11 cellular contexts compared by ENCODE assay signal in genomic region chr4:113575391-113575790, GRCh38.
A peak's percentile ranks its signal among the peaks of the same experiment; 100 is the strongest.
DNase-seq lines count a peak whose midpoint lies in the region; ATAC-seq and TF ChIP-seq lines count a peak whose summit lies in the region.
"Had no signal": no experiment of that assay in that cellular context is flagged by ENCODE, and none has a peak within 500 bp of the region (broad histone marks: within the 10 kb centered on the region; RNA-seq: fewer than 3 reads in every experiment).

No MANE protein-coding gene starts in this region.

- peak; percentile 30 for DNase-seq in HFFc6
- DNase-seq in SK-N-SH = no peak
- DNase-seq in foreskin fibroblast = peak; percentile 16 to 54
- DNase-seq in sciatic nerve (ENCODE audit: low spot score) = no peak
- DNase-seq in SIG-M5 treated with dmso at 0.1 percent for 504 hours (lab: John Stamatoyannopoulos, UW; ENCODE audit: unreplicated experiment) = no peak
- DNase-seq: caudate nucleus, NCI-H1436 treated with DMSO at 0.1 percent for 48 hours had no signal

- H3K79me2 ChIP-seq in SK-N-SH (ENCODE audit: insufficient read depth) = peaks cover 32% of the 10 kb centered on the region; the same call in 1 of the 2 replicates

- TF ChIP-seq EP300 in SK-N-SH (IDR thresholded peaks at IDR 0.05; ENCODE audit: borderline replicate concordance in 1 of 2, low read depth in 1 of 2, low read length in 1 of 2) = no peak

- no peaks in the 10 kb centered on the region for H3K9me2 ChIP-seq in SK-N-SH

- no peak overlapping the region for H2AFZ ChIP-seq in SK-N-SH (ENCODE audit: low read depth)

- intact Hi-C loops in sciatic nerve (cut with DNase I) = no loop called here

- H3K4me3 Mint-ChIP-seq in HFFc6 = peak overlapping the region; percentile 38; the same call in 1 of the 2 replicates

- 78% methylated on average over 1 of the region's 1 CpG for WGBS in SK-N-SH (ENCODE audit: low lambda C conversion rate)

- CTCF ChIA-PET in SK-N-SH (lab: Yijun Ruan, JAX) = interaction anchor here (1.1 to 1.2 kb wide), 2 partner anchors 28 to 120 kb away, joined by 3 read pairs; no protein-coding TSS in a partner anchor

- H3K27me3 Mint-ChIP-seq in HFFc6 (ENCODE audit: insufficient read depth) = peaks cover 1% of the 10 kb centered on the region; the same call in 1 of the 2 replicates

- no peaks in the 10 kb centered on the region for H3K27me3 ChIP-seq in SK-N-SH (ENCODE audit: insufficient read depth)

- peaks cover 42% of the 10 kb centered on the region for H3K36me3 Mint-ChIP-seq in HFFc6 (ENCODE audit: low read depth)

- peaks cover 29% of the 10 kb centered on the region for H3F3A ChIP-seq in SK-N-SH (replicated peaks; ENCODE audit: insufficient read depth)

- ATAC-seq in sciatic nerve (peak; percentile 49), GM19397 (IDR thresholded peaks at IDR 0.05; ENCODE audit: unreplicated experiment) (no peak), GM21367 (IDR thresholded peaks at IDR 0.05; ENCODE audit: unreplicated experiment) (no peak)

- peaks cover 72% of the 10 kb centered on the region for H3K4me1 Mint-ChIP-seq in HFFc6 (ENCODE audit: low read depth)

- peak overlapping the region; percentile 32; the same call in 1 of the 2 replicates for H3K4me2 ChIP-seq in SK-N-SH

- POLR2A ChIA-PET in SK-N-SH (lab: Yijun Ruan, JAX) = no interaction called here

- TF ChIP-seq CTCF in HFFc6 (IDR thresholded peaks at IDR 0.05) (no peak), SK-N-SH (IDR thresholded peaks at IDR 0.05) (no peak), foreskin fibroblast (IDR thresholded peaks at IDR 0.05; ENCODE audit: low read depth, low read length) (no peak)

- peak overlapping the region; percentile 59 for H3K27ac Mint-ChIP-seq in HFFc6

- H3K4me3 ChIP-seq in SK-N-SH (ENCODE audit: low read depth in 2 of 2, low read length in 1 of 2) = no peak overlapping the region
- H3K4me3 ChIP-seq in foreskin fibroblast (ENCODE audit: low read depth in 1 of 2, low read length in 2 of 2) = no peak overlapping the region
- H3K4me3 ChIP-seq: lung had no signal

- peak overlapping the region; percentile 39 to 67; a peak in 3 of 4 replicates for H3K27ac ChIP-seq in SK-N-SH (ENCODE audit: low read depth in 2 of 2, low read length in 1 of 2)
- H3K27ac ChIP-seq: HL-60 had no signal

- H3K36me3 ChIP-seq in SK-N-SH (replicated peaks in 1 of 2; ENCODE audit: control insufficient read depth in 1 of 2, insufficient read depth in 2 of 2, low read length in 1 of 2) = peaks cover 0 to 7% of the 10 kb centered on the region in 2 experiments

- H3K9ac ChIP-seq in SK-N-SH = no peak overlapping the region; the same call in 1 of the 2 replicates

- no peak for TF ChIP-seq RAD21 in SK-N-SH (IDR thresholded peaks at IDR 0.05; ENCODE audit: low read length)

- no peaks in the 10 kb centered on the region; the same call in 1 of the 2 replicates for H3K9me3 Mint-ChIP-seq in HFFc6

- 0 out of 2 replicates have a peak, but pooled peaks cover 5% of the 10 kb centered on the region for H4K20me1 ChIP-seq in SK-N-SH (ENCODE audit: insufficient read depth)

- no peaks in the 10 kb centered on the region for H3K9me3 ChIP-seq in SK-N-SH

- H3K4me1 ChIP-seq in SK-N-SH (ENCODE audit: control insufficient read depth in 1 of 2, insufficient read depth in 2 of 2, low read depth in 1 of 2, low read length in 1 of 2) = peaks cover 4 to 38% of the 10 kb centered on the region in 2 experiments; a peak in 2 of 4 replicates

TF ChIP-seq in SK-N-SH, 30 proteins besides CTCF, POLR2A, EP300 and RAD21:
- TF ChIP-seq ELF1 (IDR thresholded peaks at IDR 0.05) = no peak
- 0 out of 2 replicates have a peak, but pooled peaks have one; percentile 10 for TF ChIP-seq TCF12 (IDR thresholded peaks at IDR 0.05)
- peak; percentile 52 for TF ChIP-seq NFIC (IDR thresholded peaks at IDR 0.05; ENCODE audit: borderline replicate concordance)
- TF ChIP-seq RXRA (IDR thresholded peaks at IDR 0.05; ENCODE audit: borderline replicate concordance, low read depth) = no peak
TF ChIP-seq in SK-N-SH: peak in this region for 2.

Comparison
In these comparisons a context has a peak if more than half of its experiments do, and no peak if none do; other contexts are left out.
1. DNase-seq: peak in HFFc6 (single experiment) and foreskin fibroblast (2 of 2); none in SK-N-SH (single experiment), sciatic nerve (single experiment) and SIG-M5 treated with dmso at 0.1 percent for 504 hours (single experiment).